In genomic region chr12:70609203-70609602, GRCh38 we compare ENCODE assay signal across 7 cellular contexts. TPM values are rescaled to one million over a fixed set of nuclear protein-coding genes. Genes with fewer than 3 reads are reported as not detected.
DNase-seq lines count a peak whose midpoint lies in the region; ATAC-seq, FAIRE-seq and TF ChIP-seq lines count a peak whose summit lies in the region.

No MANE protein-coding gene starts in this region.

- TF ChIP-seq EP300 in K562 (IDR thresholded peaks at IDR 0.05; ENCODE audit: low read length) (no peak), stomach (IDR thresholded peaks at IDR 0.05) (no peak)

- TF ChIP-seq CTCF in K562 (IDR thresholded peaks at IDR 0.05 in 2 of 3, conservative IDR thresholded peaks at IDR 0.05 in 1 of 3; ENCODE audit: insufficient read depth in 2 of 3, low read depth in 1 of 3, low read length in 3 of 3): no peak
- TF ChIP-seq CTCF in kidney epithelial cell (IDR thresholded peaks at IDR 0.05; ENCODE audit: insufficient read depth, low read length, poor library complexity, severe bottlenecking): no peak
- TF ChIP-seq CTCF in stomach (IDR thresholded peaks at IDR 0.05): no peak

- peak overlapping the region; percentile 77 for H3K4me3 ChIP-seq in HUES48 (ENCODE audit: low read depth, low read length)
- H3K4me3 ChIP-seq in K562: peak overlapping the region; percentile 45
- peak overlapping the region; percentile 46 for H3K4me3 ChIP-seq in kidney epithelial cell (ENCODE audit: low read depth, low read length)
- peak overlapping the region; percentile 44 to 57 (median 46) for H3K4me3 ChIP-seq in stomach
- H3K4me3 ChIP-seq in CD8-positive, alpha-beta memory T cell (ENCODE audit: low read length): no peak overlapping the region

- POLR2A ChIA-PET in K562 (lab: Yijun Ruan, JAX): interaction anchor here (0.5 to 2.0 kb wide), 3 partner anchors 13 to 529 kb away, joined by 3 to 9 read pairs (median 3); no protein-coding TSS in a partner anchor
- POLR2A ChIA-PET in CD8-positive, alpha-beta memory T cell (lab: Charles Lee): no interaction called here

- no peak for TF ChIP-seq POLR2A in K562 (conservative IDR thresholded peaks at IDR 0.05)
- TF ChIP-seq POLR2A in stomach (IDR thresholded peaks at IDR 0.05): no peak

- H3K79me2 ChIP-seq in K562 (ENCODE audit: control insufficient read depth, insufficient read depth, low read length): no peaks in the 10 kb centered on the region

- intact Hi-C loops in K562 (cut with micrococcal nuclease) (loop anchor here (5.0 kb wide), 1 partner anchor 53 kb away; no protein-coding TSS in a partner anchor), stomach (cut with DNase I; ENCODE audit: low total_unique reads) (no loop called here)

- in situ Hi-C loops in K562 (cut with MboI): no loop called here

- H3K36me3 Mint-ChIP-seq in CD8-positive, alpha-beta memory T cell: no peaks in the 10 kb centered on the region

- H3K4me1 Mint-ChIP-seq in CD8-positive, alpha-beta memory T cell: peaks cover 4 to 12% (median 6%) of the 10 kb centered on the region in 3 donors

- H3K27ac Mint-ChIP-seq in CD8-positive, alpha-beta memory T cell: no peak overlapping the region

- peak overlapping the region in 1 of 7 donors; percentile 33 for H3K4me3 Mint-ChIP-seq in CD8-positive, alpha-beta memory T cell

- DNase-seq in K562 (ENCODE audit: extremely low read depth in 1 of 4, low spot score in 3 of 4): peak in 1 of 4 experiments; percentile 15
- DNase-seq in kidney epithelial cell (ENCODE audit: low read depth): no peak
- no peak for DNase-seq in stomach
- DNase-seq in CD8-positive, alpha-beta memory T cell: no peak
- no peak for DNase-seq in NCI-H1092 treated with DMSO at 0.1 percent for 48 hours (lab: John Stamatoyannopoulos, UW)

- H3K4me1 ChIP-seq in HUES48 (ENCODE audit: control insufficient read depth, insufficient read depth, low read length) (peaks cover 5% of the 10 kb centered on the region; the same call in 1 of the 2 replicates), K562 (replicated peaks in 1 of 2; ENCODE audit: control insufficient read depth in 2 of 2, insufficient read depth in 2 of 2, low read length in 2 of 2) (peaks cover 0 to 10% of the 10 kb centered on the region in 2 experiments; a peak in 2 of 5 replicates), stomach (peaks cover 7 to 22% (median 12%) of the 10 kb centered on the region in 4 donors)
- no peaks in the 10 kb centered on the region for H3K4me1 ChIP-seq in CD8-positive, alpha-beta memory T cell (ENCODE audit: insufficient read depth, low read length)

- no peak overlapping the region for H3K27ac ChIP-seq in HUES48 (ENCODE audit: low read depth, low read length)
- H3K27ac ChIP-seq in K562 (ENCODE audit: extremely low read depth, low read depth, low read length): no peak overlapping the region
- peak overlapping the region in 4 of 5 donors; percentile 26 to 72 (median 45) for H3K27ac ChIP-seq in stomach
- no peak overlapping the region for H3K27ac ChIP-seq in CD8-positive, alpha-beta memory T cell (ENCODE audit: low read depth, low read length)

- no TSS peak for BruUV-seq in K562 (replicated peaks; lab: Mats Ljungman, UMichigan)

- H3K36me3 ChIP-seq in HUES48 (ENCODE audit: control insufficient read depth, insufficient read depth, low read length) (no peaks in the 10 kb centered on the region), K562 (ENCODE audit: control insufficient read depth, insufficient read depth, low read length) (peaks cover 3% of the 10 kb centered on the region; the same call in 1 of the 3 replicates), kidney epithelial cell (ENCODE audit: control insufficient read depth, insufficient read depth, low read length) (no peaks in the 10 kb centered on the region), stomach (no peaks in the 10 kb centered on the region)
- no peaks in the 10 kb centered on the region for H3K36me3 ChIP-seq in CD8-positive, alpha-beta memory T cell (ENCODE audit: insufficient read depth, low read length)

- H3K9me3 Mint-ChIP-seq in CD8-positive, alpha-beta memory T cell: no peaks in the 10 kb centered on the region

- peaks cover 30% of the 10 kb centered on the region for H3K27me3 ChIP-seq in HUES48 (ENCODE audit: control insufficient read depth, insufficient read depth, low read length)
- H3K27me3 ChIP-seq in K562 (ENCODE audit: control insufficient read depth in 2 of 2, insufficient read depth in 2 of 2, low read length in 2 of 2): no peaks in the 10 kb centered on the region
- H3K27me3 ChIP-seq in kidney epithelial cell (ENCODE audit: control insufficient read depth, insufficient read depth, low read length): no peaks in the 10 kb centered on the region
- H3K27me3 ChIP-seq in stomach: peaks cover 0 to 39% (median 13%) of the 10 kb centered on the region in 3 donors
- peaks cover 10% of the 10 kb centered on the region for H3K27me3 ChIP-seq in CD8-positive, alpha-beta memory T cell (ENCODE audit: insufficient read depth, low read length, poor library complexity, severe bottlenecking)

- H3K9me3 ChIP-seq in HUES48 (ENCODE audit: control insufficient read depth, insufficient read depth, low read length): no peaks in the 10 kb centered on the region
- no peaks in the 10 kb centered on the region for H3K9me3 ChIP-seq in K562 (replicated peaks; ENCODE audit: control insufficient read depth, insufficient read depth, low read depth, low read length)
- no peaks in the 10 kb centered on the region for H3K9me3 ChIP-seq in stomach
- H3K9me3 ChIP-seq in CD8-positive, alpha-beta memory T cell (ENCODE audit: low read length): no peaks in the 10 kb centered on the region

- H3K9me1 ChIP-seq in K562 (ENCODE audit: control insufficient read depth, insufficient read depth, low read length): no peaks in the 10 kb centered on the region

- CTCF ChIA-PET in K562 (lab: Yijun Ruan, JAX; ENCODE audit: low intra/inter-chr PET ratio): no interaction called here
- CTCF ChIA-PET in CD8-positive, alpha-beta memory T cell (lab: Charles Lee): no interaction called here

- H3K27me3 Mint-ChIP-seq in CD8-positive, alpha-beta memory T cell: peaks cover 22 to 67% of the 10 kb centered on the region in 2 donors

- H4K20me1 ChIP-seq in K562 (replicated peaks; ENCODE audit: control insufficient read depth, insufficient read depth, low read length): no peaks in the 10 kb centered on the region

- H3K4me2 ChIP-seq in K562 (ENCODE audit: insufficient read depth, low read length): peak overlapping the region; percentile 70

- WGBS in K562 (ENCODE audit: insufficient coverage, low coverage, missing lambda C conversion rate): 81% methylated on average over 2 of the region's 2 CpGs
- WGBS in stomach, 5 donors: 80 to 93% (median 86%) methylated on average over 2 of the region's 2 CpGs

- FAIRE-seq in K562 (lab: Jason Lieb, UNC): no peak

- H3K9ac ChIP-seq in HUES48 (ENCODE audit: low read depth, low read length): no peak overlapping the region
- peak overlapping the region; percentile 49 to 91; a peak in 2 of 4 replicates for H3K9ac ChIP-seq in K562 (ENCODE audit: insufficient read depth in 1 of 2, low read depth in 2 of 2, low read length in 2 of 2)

- no peak for TF ChIP-seq RAD21 in K562 (CRISPR knock-in tag; conservative IDR thresholded peaks at IDR 0.05 in 1 of 2, IDR thresholded peaks at IDR 0.05 in 1 of 2)

- peak; percentile 50 for ATAC-seq in K562
- ATAC-seq in HG03097 (IDR thresholded peaks at IDR 0.05; ENCODE audit: low FRiP score, unreplicated experiment): no peak

- peak overlapping the region; percentile 76 for H2AFZ ChIP-seq in K562 (ENCODE audit: low read depth, low read length)

TF ChIP-seq in K562, 482 proteins besides CTCF, POLR2A, EP300 and RAD21 (continues in another document):
- TF ChIP-seq TFAP4 (CRISPR knock-in tag; IDR thresholded peaks at IDR 0.05; ENCODE audit: borderline replicate concordance): peak; percentile 36; the same call in 1 of the 2 replicates

RNA-seq across cellular contexts. Expression of gene PTPRB, which starts 28.0 kb away (rescaled TPM):
- total RNA-seq in K562 (2011; cell fraction: chromatin; rRNA removed; ENCODE audit: low replicate concordance): 9.2 and 18.5 TPM in 2 replicates
- 6.3 and 6.6 TPM in 2 replicates for total RNA-seq in K562 (2011; cell fraction: nucleolus; rRNA removed)
- 8.2 and 9.1 TPM in 2 replicates for total RNA-seq in K562 (2011; cell fraction: nucleoplasm; rRNA removed)
- 2.1 and 2.4 TPM in 2 replicates for total RNA-seq in K562 (2014; rRNA removed)
- 3.8 and 4.5 TPM in 2 replicates for total RNA-seq in K562 (2014; rRNA removed; fragmentation: Illumina TruSeq; extraction: Trizol)
- 5.9 and 6.2 TPM in 2 replicates for total RNA-seq in K562 (2015; rRNA removed; fragmentation: Illumina TruSeq; extraction: Trizol)
- total RNA-seq in K562 (2021): 4.2 and 4.8 TPM in 2 replicates
- polyA plus RNA-seq in K562 (2011; rRNA removed): 1.5 and 1.6 TPM in 2 replicates
- 0.49 and 0.72 TPM in 2 replicates for polyA plus RNA-seq in K562 (2011; cell fraction: cytosol; rRNA removed)
- polyA plus RNA-seq in K562 (2011; cell fraction: nucleus; rRNA removed): 2.5 and 2.9 TPM in 2 replicates
- polyA plus RNA-seq in K562 (2012): 6.6 and 8.6 TPM in 2 replicates
- polyA plus RNA-seq in K562 (2014; fragmentation: Illumina TruSeq; extraction: Trizol): 3.1 and 3.3 TPM in 2 replicates
- under 1 TPM; 0.46 to 0.59 TPM for polyA plus RNA-seq in K562 (2014; fragmentation: Nextera tagmentation; extraction: Ambion mirVana)
- 3.1 and 4.0 TPM in 2 replicates for polyA plus RNA-seq in K562 (2014; rRNA removed)
- 3.5 and 5.0 TPM in 2 replicates for polyA minus RNA-seq in K562 (2011; rRNA and poly(A)+ RNA removed)
- polyA minus RNA-seq in K562 (2011; cell fraction: cytosol; rRNA and poly(A)+ RNA removed): 0.64 and 0.76 TPM in 2 replicates
- 2.4 and 4.9 TPM in 2 replicates for polyA minus RNA-seq in K562 (2011; cell fraction: nucleus; rRNA and poly(A)+ RNA removed)
- 4.5 and 4.7 TPM in 2 replicates for total RNA-seq in kidney epithelial cell
- 10 to 100 TPM in 4 of 5 donors, 1 to 10 TPM in 1; 8.0 to 51.2 (median 16.9) TPM for total RNA-seq in stomach
- 1 to 10 TPM; 1.2 to 1.8 (median 1.3) TPM for polyA plus RNA-seq in stomach
- not detected for total RNA-seq in CD8-positive, alpha-beta memory T cell
- not detected for polyA plus RNA-seq in CD8-positive, alpha-beta memory T cell

Comparison
In these comparisons a context has a peak if more than half of its experiments do, and no peak if none do; other contexts are left out.
1. H3K27ac ChIP-seq: peak in stomach (4 of 5); none in HUES48 (single experiment), K562 (single experiment) and CD8-positive, alpha-beta memory T cell (single experiment).